In genomic region chr11:79708319-79708928, GRCh38 we compare ENCODE assay signal across 8 cellular contexts.
DNase-seq lines count a peak whose midpoint lies in the region; ATAC-seq and TF ChIP-seq lines count a peak whose summit lies in the region.

No MANE protein-coding gene starts in this region.

- peak in 1 of 2 donors; percentile 5 for DNase-seq in heart right ventricle
- no peak for DNase-seq in cardiac septum (ENCODE audit: low spot score)
- DNase-seq in NCI-H524 (lab: John Stamatoyannopoulos, UW): peak; percentile 31 to 75
- peak; percentile 32 to 43 for DNase-seq in cardiac fibroblast (ENCODE audit: low read depth in 2 of 2)
- no peak for DNase-seq in prostate gland (ENCODE audit: low spot score)

- H3K9me3 ChIP-seq in heart right ventricle (peaks cover 0 to 38% (median 17%) of the 10 kb centered on the region in 11 donors), prostate gland (no peaks in the 10 kb centered on the region)

- H3K27ac ChIP-seq in heart right ventricle (no peak overlapping the region), prostate gland (no peak overlapping the region)

- H3K36me3 ChIP-seq in heart right ventricle (no peaks in the 10 kb centered on the region), prostate gland (no peaks in the 10 kb centered on the region)

- H3K27me3 ChIP-seq in heart right ventricle: no peaks in the 10 kb centered on the region
- H3K27me3 ChIP-seq in prostate gland (replicated peaks; ENCODE audit: insufficient read depth): no peaks in the 10 kb centered on the region

- WGBS in heart right ventricle, 2 donors: 54 to 58% methylated on average over 10 of the region's 10 CpGs
- 57% methylated on average over 10 of the region's 10 CpGs for WGBS in prostate gland

- H3K4me3 ChIP-seq in heart right ventricle: no peak overlapping the region
- no peak overlapping the region for H3K4me3 ChIP-seq in cardiac fibroblast (replicated peaks in 1 of 2; ENCODE audit: low read depth in 2 of 2, low read length in 2 of 2)
- no peak overlapping the region for H3K4me3 ChIP-seq in prostate gland

- no peak for TF ChIP-seq POLR2A in prostate gland (IDR thresholded peaks at IDR 0.05)

- no peaks in the 10 kb centered on the region for H3K4me1 ChIP-seq in heart right ventricle
- H3K4me1 ChIP-seq in prostate gland (replicated peaks): no peaks in the 10 kb centered on the region

- ATAC-seq in heart right ventricle: no peak
- peak; percentile 60 for ATAC-seq in HG03280 (IDR thresholded peaks at IDR 0.05; ENCODE audit: unreplicated experiment)
- no peak for ATAC-seq in HG03108 (IDR thresholded peaks at IDR 0.05; ENCODE audit: unreplicated experiment)
- no peak for ATAC-seq in HG02571 (IDR thresholded peaks at IDR 0.05; ENCODE audit: unreplicated experiment)

- intact Hi-C loops in heart right ventricle (cut with DNase I): loop anchor here in 1 of 10 donors (10.0 kb wide), 1 partner anchor 446 kb away; no protein-coding TSS in a partner anchor
- intact Hi-C loops in cardiac septum (cut with DNase I): no loop called here
- intact Hi-C loops in prostate gland (cut with DNase I): no loop called here

- TF ChIP-seq CTCF in heart right ventricle (IDR thresholded peaks at IDR 0.05) (peak in 8 of 9 donors; percentile 15 to 48 (median 34)), cardiac fibroblast (IDR thresholded peaks at IDR 0.05; ENCODE audit: low read depth, low read length) (peak; percentile 24), prostate gland (IDR thresholded peaks at IDR 0.05) (peak in 3 of 4 experiments; percentile 30 to 48 (median 48))

Comparison
In these comparisons a context has a peak if more than half of its experiments do, and no peak if none do; other contexts are left out.
1. DNase-seq: peak in NCI-H524 (2 of 2) and cardiac fibroblast (2 of 2); none in cardiac septum (single experiment) and prostate gland (single experiment).
2. Peak in every context shown above with its lines, with median percentiles within 50 percentile points of each other: CTCF ChIP-seq.